8 cellular contexts compared by ENCODE assay signal in genomic region chr19:33373701-33374405, GRCh38. TPM values are rescaled to one million over a fixed set of nuclear protein-coding genes. Genes with fewer than 3 reads are reported as not detected.
DNase-seq lines count a peak whose midpoint lies in the region; ATAC-seq and TF ChIP-seq lines count a peak whose summit lies in the region.

Gene CEBPG (plus strand): TSS chr19:33373709. CDS start chr19:33379240, 5,531 bp downstream.

- TF ChIP-seq POLR2A in heart left ventricle (IDR thresholded peaks at IDR 0.05): peak; percentile 61 to 94

- peak within 1 kb of the TSS; percentile 88 for H3K9ac ChIP-seq in rectal smooth muscle tissue (ENCODE audit: low read length)

- H3K4me1 ChIP-seq in DOHH2 (ENCODE audit: control insufficient read depth, low read length) (peaks cover 40% of the 10 kb centered on the region), heart left ventricle (peaks cover 4 to 59% (median 28%) of the 10 kb centered on the region in 12 donors), rectal smooth muscle tissue (ENCODE audit: control insufficient read depth, insufficient read depth, low read length) (peaks cover 14% of the 10 kb centered on the region)

- H3K9me3 ChIP-seq in DOHH2 (ENCODE audit: control insufficient read depth, insufficient read depth, low read length): no peaks in the 10 kb centered on the region
- no peaks in the 10 kb centered on the region for H3K9me3 ChIP-seq in heart left ventricle

- peak within 1 kb of the TSS; percentile 78 for H3K27ac ChIP-seq in DOHH2 (ENCODE audit: low read depth, low read length)
- peak within 1 kb of the TSS; percentile 91 to 100 (median 98) for H3K27ac ChIP-seq in heart left ventricle
- H3K27ac ChIP-seq in rectal smooth muscle tissue (ENCODE audit: low read depth, low read length): peak within 1 kb of the TSS; percentile 94

- intact Hi-C loops in heart left ventricle (cut with DNase I): loop anchor here in 2 of 10 donors (5.0 to 10.0 kb wide), 2 partner anchors 69 to 72 kb away; partner anchors contain the start of gene CEBPA (in 2 of the 2)

- H3K27me3 ChIP-seq in DOHH2 (ENCODE audit: control insufficient read depth, low read length) (peaks cover 10% of the 10 kb centered on the region), heart left ventricle (no peaks in the 10 kb centered on the region), rectal smooth muscle tissue (ENCODE audit: control insufficient read depth, insufficient read depth, low read length) (no peaks in the 10 kb centered on the region)

- H3K9me2 ChIP-seq in DOHH2 (replicated peaks; ENCODE audit: control insufficient read depth, low read length): no peaks in the 10 kb centered on the region

- TF ChIP-seq CTCF in DOHH2 (IDR thresholded peaks at IDR 0.05; ENCODE audit: low read depth, low read length, poor library complexity, severe bottlenecking): no peak
- peak in 6 of 12 donors; percentile 18 to 47 (median 37) for TF ChIP-seq CTCF in heart left ventricle (IDR thresholded peaks at IDR 0.05)

- H3K4me2 ChIP-seq in DOHH2 (ENCODE audit: low read length): peak within 1 kb of the TSS; percentile 91

- peaks cover 49% of the 10 kb centered on the region for H3K79me2 ChIP-seq in DOHH2 (ENCODE audit: control insufficient read depth, low read length)

- H3F3A ChIP-seq in DOHH2 (ENCODE audit: control insufficient read depth, insufficient read depth): peaks cover 5% of the 10 kb centered on the region; the same call in 1 of the 2 replicates

- whole genome bisulfite sequencing in heart left ventricle, 4 donors: 0 to 1% (median 0%) methylated on average over 17 to 96 of the region's 96 CpGs

- ATAC-seq in GM19395 (IDR thresholded peaks at IDR 0.05; ENCODE audit: unreplicated experiment): peak; percentile 48
- peak; percentile 36 for ATAC-seq in HG03457 (IDR thresholded peaks at IDR 0.05; ENCODE audit: unreplicated experiment)
- ATAC-seq in heart left ventricle: peak in 3 of 4 donors; percentile 40 to 48 (median 44)

- DNase-seq in RKO (ENCODE audit: low spot score) (peak; percentile 73), heart left ventricle (peak; percentile 62 to 82 (median 63)), middle frontal gyrus (ENCODE audit: extremely low spot score, low spot score) (no peak)
- peak; percentile 32 for DNase-seq in activated naive CD8-positive, alpha-beta T cell treated with anti-CD3 and anti-CD28 coated beads, Interleukin-2, amount 50 U/mL, for 16 hours (ENCODE audit: low read depth, low spot score)

- peak within 1 kb of the TSS; percentile 97 for H3K4me3 ChIP-seq in DOHH2 (ENCODE audit: low read length)
- H3K4me3 ChIP-seq in heart left ventricle: peak within 1 kb of the TSS; percentile 67 to 99 (median 87)
- H3K4me3 ChIP-seq in rectal smooth muscle tissue (ENCODE audit: low read length): peak within 1 kb of the TSS; percentile 72

- H3K36me3 ChIP-seq in DOHH2 (ENCODE audit: control insufficient read depth, low read length): peaks cover 34% of the 10 kb centered on the region
- H3K36me3 ChIP-seq in heart left ventricle: peaks cover 0 to 5% (median 0%) of the 10 kb centered on the region in 9 donors
- H3K36me3 ChIP-seq in rectal smooth muscle tissue (ENCODE audit: control insufficient read depth, insufficient read depth, low read length): no peaks in the 10 kb centered on the region

- peaks cover 45% of the 10 kb centered on the region for H4K20me1 ChIP-seq in DOHH2 (ENCODE audit: control insufficient read depth, insufficient read depth, low read depth, low read length)

RNA-seq across cellular contexts. Expression of gene CEBPG, which starts in this region (rescaled TPM):
- 10 to 100 TPM; 11.8 to 18.3 (median 14.7) TPM for total RNA-seq in heart left ventricle
- polyA plus RNA-seq in heart left ventricle: 10 to 100 TPM; 12.4 to 30.7 TPM
